In the genomic region with DNA sequence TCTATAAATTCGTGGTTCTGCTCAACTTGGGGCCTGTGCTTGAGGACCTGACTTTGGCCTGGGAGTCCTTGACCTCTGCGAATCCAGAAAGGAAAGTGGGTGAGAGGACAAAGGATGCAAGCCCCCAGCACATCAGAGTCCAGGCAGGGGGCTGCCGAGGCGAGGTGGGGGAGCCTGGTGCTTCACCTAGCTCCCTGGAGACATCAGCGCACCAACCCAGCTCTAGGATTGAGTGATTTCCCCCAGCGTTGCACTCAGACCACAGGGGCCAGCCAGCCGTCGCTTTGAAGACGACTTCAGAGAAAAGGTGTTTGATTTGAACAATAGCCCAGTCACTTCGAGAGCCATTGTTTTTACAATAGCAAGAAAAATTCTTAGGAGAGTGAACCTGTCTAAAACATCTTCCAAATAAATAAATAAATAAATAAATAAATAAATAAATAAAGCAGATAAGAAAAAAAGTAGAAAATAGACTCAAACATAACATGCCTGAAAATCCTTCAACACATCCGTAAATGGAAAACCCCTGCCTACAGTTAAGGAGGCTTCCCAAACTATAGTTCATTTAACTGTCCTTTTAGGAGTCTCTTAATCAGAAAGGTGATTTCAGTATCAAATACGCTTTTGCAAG, we compare ENCODE assay signal across 29 cellular contexts.
"Had no signal": no experiment of that assay in that cellular context is flagged by ENCODE, and none has a peak within 500 bp of the region (broad histone marks: within the 10 kb centered on the region; RNA-seq: fewer than 3 reads in every experiment).

No MANE protein-coding gene starts in this region.

- H3K36me3 ChIP-seq: neural progenitor cell, ovary, right lobe of liver, stomach, thoracic aorta, thyroid gland, tibial nerve, upper lobe of left lung, vagina had no signal

- H3K36me3 Mint-ChIP-seq: natural killer cell treated with Interleukin-12 subunit alpha and Interleukin-12 subunit beta and Interleukin-15 and Interleukin-18, amount 100 ng/mL, for 72 hours; neural progenitor cell; stimulated activated effector memory CD8-positive, alpha-beta T cell treated with anti-CD3 and anti-CD28 coated beads, Interleukin-12 subunit alpha, Interleukin-12 subunit beta, amount 100 ng/mL, for 72 hours; stimulated activated naive B cell treated with anti-CD40 and anti-IgM and Interleukin-4, amounts not matched to agents 10 μg/mL and 1 μg/mL and 100 μg/mL, for 72 hours had no signal

- DNase-seq: nephron progenitor cell; occipital lobe; ovary; posterior cingulate gyrus; psoas muscle; right lobe of liver; sigmoid colon; small intestine; stimulated activated CD4-positive, alpha-beta T cell treated with anti-CD3 and anti-CD28 coated beads, Interleukin-15, amount 100 ng/mL, for 24 hours; stimulated activated CD4-positive, alpha-beta T cell treated with anti-CD3 and anti-CD28 coated beads, Interleukin-2, amount 100 ng/mL, for 24 hours; stimulated activated CD4-positive, alpha-beta T cell treated with anti-CD3 and anti-CD28 coated beads, Interleukin-2, amount 100 ng/mL, for 48 hours; stimulated activated CD4-positive, alpha-beta T cell treated with anti-CD3 and anti-CD28 coated beads, Interleukin-4, amount 100 ng/mL, for 24 hours; stimulated activated naive B cell treated with anti-CD40 and anti-IgM and Interleukin-4, amounts not matched to agents 10 μg/mL and 1 μg/mL and 100 μg/mL, for 72 hours; stimulated activated naive CD4-positive, alpha-beta T cell treated with Interleukin-2 at 50 U/mL for 16 hours; stomach; thyroid gland; trophoblast cell had no signal

- H3K4me3 ChIP-seq: neural progenitor cell, ovary, psoas muscle, right lobe of liver, sigmoid colon, stomach, thoracic aorta, thyroid gland, tibial nerve, upper lobe of left lung, vagina had no signal

- ATAC-seq: natural killer cell treated with Interleukin-12 subunit alpha and Interleukin-12 subunit beta and Interleukin-15 and Interleukin-18, amount 100 ng/mL, for 72 hours; psoas muscle; right cardiac atrium; right lobe of liver; stimulated activated effector memory CD8-positive, alpha-beta T cell treated with anti-CD3 and anti-CD28 coated beads, Interleukin-12 subunit alpha, Interleukin-12 subunit beta, amount 100 ng/mL, for 72 hours; stimulated activated naive B cell treated with anti-CD40 and anti-IgM and Interleukin-4, amounts not matched to agents 10 μg/mL and 1 μg/mL and 100 μg/mL, for 72 hours had no signal

- FAIRE-seq: small intestine, urothelium cell line had no signal

- H3K27ac ChIP-seq: neural progenitor cell, ovary, parathyroid adenoma, psoas muscle, right lobe of liver, sigmoid colon, stomach, thoracic aorta, thyroid gland, tibial nerve, upper lobe of left lung, vagina had no signal

- H3K4me1 ChIP-seq: neural progenitor cell, parathyroid adenoma, psoas muscle, right lobe of liver, stomach, tibial nerve, upper lobe of left lung, vagina had no signal

- H3K9ac ChIP-seq: neural progenitor cell, parathyroid adenoma had no signal

- H3K9me3 Mint-ChIP-seq: natural killer cell treated with Interleukin-12 subunit alpha and Interleukin-12 subunit beta and Interleukin-15 and Interleukin-18, amount 100 ng/mL, for 72 hours; stimulated activated effector memory CD8-positive, alpha-beta T cell treated with anti-CD3 and anti-CD28 coated beads, Interleukin-12 subunit alpha, Interleukin-12 subunit beta, amount 100 ng/mL, for 72 hours; stimulated activated naive CD8-positive, alpha-beta T cell treated with anti-CD3 and anti-CD28 coated beads, Interleukin-15, Interleukin-2, amounts not matched to agents 100 ng/mL and 50 ng/mL, for 24 hours had no signal

- H3K9me3 ChIP-seq: ovary, right lobe of liver, sigmoid colon, thoracic aorta, thyroid gland, upper lobe of left lung, vagina had no signal

- H3K4me1 Mint-ChIP-seq: stimulated activated effector memory CD8-positive, alpha-beta T cell treated with anti-CD3 and anti-CD28 coated beads, Interleukin-12 subunit alpha, Interleukin-12 subunit beta, amount 100 ng/mL, for 72 hours had no signal

- H3K4me2 ChIP-seq: neural progenitor cell had no signal

- H3K79me2 ChIP-seq: parathyroid adenoma had no signal

- H3K4me3 Mint-ChIP-seq: natural killer cell treated with Interleukin-12 subunit alpha and Interleukin-12 subunit beta and Interleukin-15 and Interleukin-18, amount 100 ng/mL, for 72 hours; nephron progenitor cell; neural progenitor cell; stimulated activated effector memory CD8-positive, alpha-beta T cell treated with anti-CD3 and anti-CD28 coated beads, Interleukin-12 subunit alpha, Interleukin-12 subunit beta, amount 100 ng/mL, for 72 hours; stimulated activated naive B cell treated with anti-CD40 and anti-IgM and Interleukin-4, amounts not matched to agents 10 μg/mL and 1 μg/mL and 100 μg/mL, for 72 hours; stimulated activated naive CD8-positive, alpha-beta T cell treated with anti-CD3 and anti-CD28 coated beads, Interleukin-15, Interleukin-2, amounts not matched to agents 100 ng/mL and 50 ng/mL, for 24 hours had no signal

- H3K27ac Mint-ChIP-seq: natural killer cell treated with Interleukin-12 subunit alpha and Interleukin-12 subunit beta and Interleukin-15 and Interleukin-18, amount 100 ng/mL, for 72 hours; nephron progenitor cell; neural progenitor cell; progenitor cell of endocrine pancreas; stimulated activated effector memory CD8-positive, alpha-beta T cell treated with anti-CD3 and anti-CD28 coated beads, Interleukin-12 subunit alpha, Interleukin-12 subunit beta, amount 100 ng/mL, for 72 hours; stimulated activated naive B cell treated with anti-CD40 and anti-IgM and Interleukin-4, amounts not matched to agents 10 μg/mL and 1 μg/mL and 100 μg/mL, for 72 hours; stimulated activated naive CD8-positive, alpha-beta T cell treated with anti-CD3 and anti-CD28 coated beads, Interleukin-15, Interleukin-2, amounts not matched to agents 100 ng/mL and 50 ng/mL, for 24 hours had no signal

- H2AFZ ChIP-seq: neural progenitor cell, parathyroid adenoma had no signal

- H3K27me3 ChIP-seq: neural progenitor cell, ovary, right lobe of liver, thyroid gland, tibial nerve, upper lobe of left lung, vagina had no signal
